20 cellular contexts compared by ENCODE assay signal in genomic region chr7:70457477-70458194, GRCh38.
DNase-seq lines count a peak whose midpoint lies in the region; ATAC-seq and TF ChIP-seq lines count a peak whose summit lies in the region.
"Had no signal": no experiment of that assay in that cellular context is flagged by ENCODE, and none has a peak within 500 bp of the region (broad histone marks: within the 10 kb centered on the region; RNA-seq: fewer than 3 reads in every experiment).

No MANE protein-coding gene starts in this region.

- peaks cover 0 to 30% of the 10 kb centered on the region in 2 experiments; a peak in 2 of 4 replicates for H3K4me1 ChIP-seq in SK-N-SH (ENCODE audit: control insufficient read depth in 1 of 2, insufficient read depth in 2 of 2, low read depth in 1 of 2, low read length in 1 of 2)
- H3K4me1 ChIP-seq in upper lobe of right lung: peaks cover 8% of the 10 kb centered on the region
- peaks cover 0 to 16% (median 8%) of the 10 kb centered on the region in 4 donors for H3K4me1 ChIP-seq in stomach

- WGBS in SK-N-SH (ENCODE audit: low lambda C conversion rate): 92% methylated on average over 7 of the region's 7 CpGs
- WGBS in stomach, 5 donors: 78 to 91% (median 81%) methylated on average over 7 of the region's 7 CpGs

- H3K27me3 ChIP-seq in SK-N-SH (ENCODE audit: insufficient read depth) (no peaks in the 10 kb centered on the region), upper lobe of right lung (no peaks in the 10 kb centered on the region), stomach (no peaks in the 10 kb centered on the region)
- H3K27me3 ChIP-seq: esophagus muscularis mucosa, tibial artery had no signal

- H3K4me1 Mint-ChIP-seq in chondrocyte (ENCODE audit: low read depth): peaks cover 21% of the 10 kb centered on the region

- peak; percentile 45 for ATAC-seq in SK-N-SH treated with all-trans-retinoic acid at 6 μM for 48 hours
- peak; percentile 21 for ATAC-seq in upper lobe of right lung
- no peak for ATAC-seq in HG03460 (IDR thresholded peaks at IDR 0.05; ENCODE audit: unreplicated experiment)
- ATAC-seq: T-helper 17 cell had no signal

- H3K36me3 ChIP-seq in SK-N-SH (replicated peaks in 1 of 2; ENCODE audit: control insufficient read depth in 1 of 2, insufficient read depth in 2 of 2, low read length in 1 of 2): no peaks in the 10 kb centered on the region
- no peaks in the 10 kb centered on the region for H3K36me3 ChIP-seq in upper lobe of right lung
- no peaks in the 10 kb centered on the region for H3K36me3 ChIP-seq in stomach
- H3K36me3 ChIP-seq: esophagus muscularis mucosa, tibial artery had no signal

- H3K4me3 ChIP-seq in SK-N-SH (ENCODE audit: low read depth in 2 of 2, low read length in 1 of 2): no peak overlapping the region
- H3K4me3 ChIP-seq in upper lobe of right lung: no peak overlapping the region
- H3K4me3 ChIP-seq in stomach: no peak overlapping the region
- H3K4me3 ChIP-seq: esophagus muscularis mucosa, lung, tibial artery had no signal

- H3K79me2 ChIP-seq in SK-N-SH (ENCODE audit: insufficient read depth): no peaks in the 10 kb centered on the region

- CTCF ChIA-PET in SK-N-SH (lab: Yijun Ruan, JAX): interaction anchor here (1.0 to 1.1 kb wide), 2 partner anchors 15 to 49 kb away, joined by 3 read pairs; no protein-coding TSS in a partner anchor

- no peaks in the 10 kb centered on the region for H4K20me1 ChIP-seq in SK-N-SH (ENCODE audit: insufficient read depth)

- no peak overlapping the region for H3K4me2 ChIP-seq in SK-N-SH

- no peak overlapping the region for H3K4me3 Mint-ChIP-seq in chondrocyte (ENCODE audit: unreplicated experiment)
- H3K4me3 Mint-ChIP-seq: activated naive CD8-positive, alpha-beta T cell; T-helper 17 cell had no signal

- TF ChIP-seq POLR2A in stomach (IDR thresholded peaks at IDR 0.05): no peak

- H3K9me2 ChIP-seq in SK-N-SH: no peaks in the 10 kb centered on the region

- no peaks in the 10 kb centered on the region for H3K36me3 Mint-ChIP-seq in chondrocyte (ENCODE audit: low read depth)
- H3K36me3 Mint-ChIP-seq: activated naive CD8-positive, alpha-beta T cell had no signal

- H3F3A ChIP-seq in SK-N-SH (replicated peaks; ENCODE audit: insufficient read depth): no peaks in the 10 kb centered on the region

- intact Hi-C loops in upper lobe of right lung (cut with DNase I) (no loop called here), stomach (cut with DNase I; ENCODE audit: low total_unique reads) (no loop called here)

- POLR2A ChIA-PET in SK-N-SH (lab: Yijun Ruan, JAX): no interaction called here

- H3K9ac ChIP-seq in SK-N-SH: no peak overlapping the region

- no peaks in the 10 kb centered on the region for H3K27me3 Mint-ChIP-seq in chondrocyte (ENCODE audit: low read depth)
- H3K27me3 Mint-ChIP-seq: activated naive CD8-positive, alpha-beta T cell; T-helper 17 cell had no signal

- H3K27ac ChIP-seq in SK-N-SH (ENCODE audit: low read depth in 2 of 2, low read length in 1 of 2) (no peak overlapping the region), upper lobe of right lung (no peak overlapping the region), stomach (no peak overlapping the region)
- H3K27ac ChIP-seq: C4-2B, esophagus muscularis mucosa, tibial artery had no signal

- no peak for TF ChIP-seq RAD21 in SK-N-SH (IDR thresholded peaks at IDR 0.05; ENCODE audit: low read length)

- TF ChIP-seq EP300 in SK-N-SH (IDR thresholded peaks at IDR 0.05; ENCODE audit: borderline replicate concordance in 1 of 2, low read depth in 1 of 2, low read length in 1 of 2): no peak
- TF ChIP-seq EP300 in stomach (IDR thresholded peaks at IDR 0.05): no peak

- H2AFZ ChIP-seq in SK-N-SH (ENCODE audit: low read depth): no peak overlapping the region

- no peak for DNase-seq in SK-N-SH
- no peak for DNase-seq in chondrocyte (ENCODE audit: low spot score)
- DNase-seq in midbrain (lab: John Stamatoyannopoulos, UW): peak; percentile 26
- no peak for DNase-seq in upper lobe of right lung
- no peak for DNase-seq in stomach
- DNase-seq in NOMO-1 treated with DMSO at 0.1 percent for 48 hours (lab: John Stamatoyannopoulos, UW; ENCODE audit: unreplicated experiment): no peak
- DNase-seq: 8988T, glutamatergic neuron, H7, NCI-H2029 treated with DMSO at 0.1 percent for 48 hours, NCI-H510A, SHP77, T-helper 17 cell, tibial artery had no signal

- peaks cover 6% of the 10 kb centered on the region for H3K9me3 Mint-ChIP-seq in chondrocyte (ENCODE audit: low read depth)

- H3K9me3 ChIP-seq in SK-N-SH (no peaks in the 10 kb centered on the region), upper lobe of right lung (no peaks in the 10 kb centered on the region), stomach (no peaks in the 10 kb centered on the region)
- H3K9me3 ChIP-seq: esophagus muscularis mucosa, tibial artery had no signal

- H3K27ac Mint-ChIP-seq in chondrocyte (ENCODE audit: unreplicated experiment): peak overlapping the region; percentile 14
- H3K27ac Mint-ChIP-seq: activated naive CD8-positive, alpha-beta T cell; T-helper 17 cell had no signal

- no peak for TF ChIP-seq CTCF in SK-N-SH (IDR thresholded peaks at IDR 0.05)
- no peak for TF ChIP-seq CTCF in chondrocyte (IDR thresholded peaks at IDR 0.05)
- no peak for TF ChIP-seq CTCF in upper lobe of right lung (IDR thresholded peaks at IDR 0.05)
- no peak for TF ChIP-seq CTCF in stomach (IDR thresholded peaks at IDR 0.05)

TF ChIP-seq in SK-N-SH treated with all-trans-retinoic acid at 6 μM for 48 hours, 23 proteins besides CTCF, POLR2A, EP300 and RAD21:
- no peak for TF ChIP-seq SNAI2 (CRISPR knock-in tag; IDR thresholded peaks at IDR 0.05)
- TF ChIP-seq ZC3H10 (CRISPR knock-in tag; IDR thresholded peaks at IDR 0.05): no peak
- no peak for TF ChIP-seq RARB (CRISPR knock-in tag; IDR thresholded peaks at IDR 0.05)
- TF ChIP-seq POU6F1 (CRISPR knock-in tag; IDR thresholded peaks at IDR 0.05; ENCODE audit: borderline replicate concordance, low read depth): no peak
- TF ChIP-seq ARNTL (CRISPR knock-in tag; IDR thresholded peaks at IDR 0.05; ENCODE audit: borderline replicate concordance, low read depth): no peak
- no peak for TF ChIP-seq BACH2 (CRISPR knock-in tag; IDR thresholded peaks at IDR 0.05; ENCODE audit: borderline replicate concordance)

TF ChIP-seq in SK-N-SH, 30 proteins besides CTCF, POLR2A, EP300 and RAD21:
- TF ChIP-seq SIN3A (IDR thresholded peaks at IDR 0.05; ENCODE audit: borderline replicate concordance, low read depth, low read length): no peak
- no peak for TF ChIP-seq TCF12 (IDR thresholded peaks at IDR 0.05)
- no peak for TF ChIP-seq MXI1 (IDR thresholded peaks at IDR 0.05; ENCODE audit: low read depth, low read length)
- no peak for TF ChIP-seq JUND (IDR thresholded peaks at IDR 0.05)
- no peak for TF ChIP-seq IRF3 (IDR thresholded peaks at IDR 0.05; ENCODE audit: low read depth, low read length)
- TF ChIP-seq FOXM1 (IDR thresholded peaks at IDR 0.05; ENCODE audit: low read depth): no peak
TF ChIP-seq in SK-N-SH: peak in this region for 0.
